In the genomic region with DNA sequence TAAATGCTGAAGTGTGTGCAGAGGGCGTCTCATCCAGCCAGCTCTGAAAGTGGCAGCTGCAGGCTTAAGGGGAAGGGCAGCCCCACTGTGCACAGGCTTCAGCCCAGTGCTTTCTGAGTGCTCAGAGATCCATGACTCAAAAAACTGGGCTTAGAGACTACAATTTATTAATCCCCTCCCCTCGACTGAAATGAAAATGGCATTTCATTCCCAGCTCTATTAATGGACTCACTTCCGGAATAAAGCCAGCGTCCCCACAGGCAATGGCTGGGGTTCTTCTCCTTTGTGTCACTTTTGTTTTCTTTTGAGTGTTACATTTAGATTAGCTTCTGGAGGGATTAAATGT, we compare ENCODE assay signal across 18 cellular contexts. TPM values are rescaled to one million over a fixed set of nuclear protein-coding genes. Genes with fewer than 3 reads are reported as not detected.
DNase-seq lines count a peak whose midpoint lies in the region; ATAC-seq and TF ChIP-seq lines count a peak whose summit lies in the region.
"Had no signal": no experiment of that assay in that cellular context is flagged by ENCODE, and none has a peak within 500 bp of the region (broad histone marks: within the 10 kb centered on the region; RNA-seq: fewer than 3 reads in every experiment).

No MANE protein-coding gene starts in this region.

- ATAC-seq in body of pancreas, result peak; percentile 25
- no peak for ATAC-seq in thoracic aorta (ENCODE audit: insufficient number of reproducible peaks, low FRiP score, low read depth)
- no peak for ATAC-seq in HG02763 (IDR thresholded peaks at IDR 0.05; ENCODE audit: unreplicated experiment)
- ATAC-seq: left lobe of liver, natural killer cell had no signal

- H3K27ac ChIP-seq in body of pancreas (peak overlapping the region in 1 of 4 donors; percentile 31), right atrium auricular region (peak overlapping the region; percentile 54 to 60), thoracic aorta (peak overlapping the region; percentile 64 to 68)
- H3K27ac ChIP-seq: hepatocyte, HL-60 had no signal

- 80 to 82% methylated on average over 3 to 4 of the region's 4 CpGs for WGBS in body of pancreas, 2 donors

- TF ChIP-seq POLR2A in body of pancreas (IDR thresholded peaks at IDR 0.05), result no peak

- DNase-seq in NCI-H345 (lab: John Stamatoyannopoulos, UW), result peak; percentile 7
- no peak for DNase-seq in NCI-H345 treated with DMSO at 0.1 percent for 48 hours (lab: John Stamatoyannopoulos, UW; ENCODE audit: unreplicated experiment)
- DNase-seq in body of pancreas, result no peak
- no peak for DNase-seq in right atrium auricular region (ENCODE audit: low spot score)
- DNase-seq in thoracic aorta (ENCODE audit: low spot score), result no peak
- no peak for DNase-seq in activated CD4-positive, alpha-beta T cell treated with anti-CD3 and anti-CD28 coated beads, Interleukin-2, amount 50 U/mL, for 1 hour
- DNase-seq in NCI-H1092 treated with DMSO at 0.1 percent for 48 hours (lab: John Stamatoyannopoulos, UW), result no peak
- DNase-seq: activated CD4-positive, alpha-beta memory T cell treated with anti-CD3 and anti-CD28 coated beads for 36 hours; natural killer cell; NCI-H187; NCI-H526 treated with DMSO at 0.1 percent for 48 hours; stomach; T-helper 9 cell had no signal

- intact Hi-C loops in body of pancreas (cut with DNase I), result no loop called here

- no peak for TF ChIP-seq CTCF in body of pancreas (IDR thresholded peaks at IDR 0.05)
- no peak for TF ChIP-seq CTCF in right atrium auricular region (IDR thresholded peaks at IDR 0.05)
- TF ChIP-seq CTCF in thoracic aorta (IDR thresholded peaks at IDR 0.05), result no peak

- H3K4me3 ChIP-seq in body of pancreas (no peak overlapping the region), right atrium auricular region (no peak overlapping the region), thoracic aorta (peak overlapping the region; percentile 2)
- H3K4me3 ChIP-seq: A549, hepatocyte, stomach had no signal

- H3K36me3 ChIP-seq in body of pancreas (replicated peaks in 1 of 2; ENCODE audit: insufficient read depth in 1 of 2, low read depth in 2 of 2), result no peaks in the 10 kb centered on the region
- no peaks in the 10 kb centered on the region for H3K36me3 ChIP-seq in right atrium auricular region
- no peaks in the 10 kb centered on the region for H3K36me3 ChIP-seq in thoracic aorta
- H3K36me3 ChIP-seq: stomach had no signal

- H3K9me3 ChIP-seq in body of pancreas (no peaks in the 10 kb centered on the region), right atrium auricular region (no peaks in the 10 kb centered on the region), thoracic aorta (no peaks in the 10 kb centered on the region)
- H3K9me3 ChIP-seq: A549, stomach had no signal

- H3K4me1 ChIP-seq in body of pancreas (peaks cover 7% of the 10 kb centered on the region), right atrium auricular region (peaks cover 0 to 37% of the 10 kb centered on the region in 2 donors), thoracic aorta (ENCODE audit: control insufficient read depth in 1 of 2, low read depth in 2 of 2) (peaks cover 9 to 56% of the 10 kb centered on the region in 2 donors)

- H3K27me3 ChIP-seq in body of pancreas, result no peaks in the 10 kb centered on the region
- no peaks in the 10 kb centered on the region for H3K27me3 ChIP-seq in right atrium auricular region
- no peaks in the 10 kb centered on the region for H3K27me3 ChIP-seq in thoracic aorta (replicated peaks; ENCODE audit: insufficient read depth)
- H3K27me3 ChIP-seq: stomach had no signal

RNA-seq across cellular contexts. Expression of a gene that starts 55.5 kb away (rescaled TPM):
- total RNA-seq in body of pancreas, result 10 to 100 TPM; 13.2 to 25.1 TPM
- 10 to 100 TPM; 22.9 to 23.3 TPM for total RNA-seq in right atrium auricular region
- total RNA-seq in thoracic aorta, result 100 to 1,000 TPM in 1 of 2 donors, 10 to 100 TPM in 1; 70.1 to 102 TPM
